ENCODE assay signal across 7 cellular contexts in the genomic region with DNA sequence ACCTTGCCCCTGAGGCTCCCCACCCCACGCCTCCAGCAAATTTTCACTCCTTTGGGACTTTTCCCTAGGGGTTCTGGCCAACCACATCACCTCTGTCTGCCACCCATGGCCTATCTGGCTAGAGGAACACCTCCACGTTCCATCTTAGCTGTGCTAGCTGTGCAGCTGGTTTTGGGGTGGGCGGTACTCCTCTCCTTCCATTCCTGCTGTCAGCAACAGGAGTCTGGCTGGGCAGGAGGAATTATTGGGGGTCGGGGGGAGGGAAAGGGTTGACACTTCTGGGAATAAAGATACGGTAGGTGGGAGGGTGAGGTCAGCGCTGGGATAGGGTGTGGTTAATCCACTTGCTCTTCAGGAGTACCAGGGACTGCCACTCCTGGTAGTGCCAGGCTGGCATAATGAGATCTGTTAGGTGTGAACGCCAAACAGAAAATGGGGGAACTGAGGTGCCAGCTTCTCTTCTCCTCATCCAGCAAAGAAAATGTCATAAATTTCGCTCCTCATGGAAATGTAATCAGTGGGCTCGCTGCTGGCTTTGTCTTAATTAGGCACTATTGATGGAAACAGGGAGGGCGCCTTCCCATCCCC. TPM values are rescaled to one million over a fixed set of nuclear protein-coding genes. Genes with fewer than 3 reads are reported as not detected.
DNase-seq lines count a peak whose midpoint lies in the region; ATAC-seq and TF ChIP-seq lines count a peak whose summit lies in the region.

No MANE protein-coding gene starts in this region.

- H3K9ac ChIP-seq in HUES64 (ENCODE audit: low read depth, low read length): no peak overlapping the region
- H3K9ac ChIP-seq in iPS-15b (ENCODE audit: low read depth, low read length): no peak overlapping the region

- H3K4me1 Mint-ChIP-seq in activated CD8-positive, alpha-beta T cell treated with anti-CD3 and anti-CD28 coated beads for 36 hours (ENCODE audit: low read depth): peaks cover 9% of the 10 kb centered on the region

- no peak overlapping the region for H3K27ac Mint-ChIP-seq in activated CD8-positive, alpha-beta T cell treated with anti-CD3 and anti-CD28 coated beads for 36 hours

- 33% methylated on average over 10 of the region's 10 CpGs for WGBS in HUES64
- WGBS in spleen, 5 donors: 18 to 34% (median 26%) methylated on average over 10 of the region's 10 CpGs

- H3K27me3 ChIP-seq in HUES64 (ENCODE audit: insufficient read depth, low read length) (peaks cover 22% of the 10 kb centered on the region), iPS-15b (ENCODE audit: control insufficient read depth, insufficient read depth, low read length) (peaks cover 39% of the 10 kb centered on the region), spleen (replicated peaks in 1 of 7) (peaks cover 5 to 98% (median 48%) of the 10 kb centered on the region in 7 donors)

- ATAC-seq in activated CD8-positive, alpha-beta T cell treated with anti-CD3 and anti-CD28 coated beads for 36 hours: no peak
- ATAC-seq in GM19351 (IDR thresholded peaks at IDR 0.05; ENCODE audit: unreplicated experiment) (no peak), GM18861 (IDR thresholded peaks at IDR 0.05; ENCODE audit: unreplicated experiment) (no peak)

- H3K27ac ChIP-seq in HUES64 (ENCODE audit: low read depth, low read length): no peak overlapping the region
- peak overlapping the region in 1 of 8 donors; percentile 21 for H3K27ac ChIP-seq in spleen

- intact Hi-C loops in activated CD8-positive, alpha-beta T cell treated with anti-CD3 and anti-CD28 coated beads for 36 hours (cut with micrococcal nuclease): no loop called here
- intact Hi-C loops in spleen (cut with DNase I; ENCODE audit: low total_unique reads): no loop called here

- H3K4me3 ChIP-seq in HUES64 (ENCODE audit: low read length) (peak overlapping the region; percentile 85), iPS-15b (ENCODE audit: low read depth, low read length) (peak overlapping the region; percentile 68), spleen (peak overlapping the region in 5 of 8 donors; percentile 40 to 71 (median 45))

- peaks cover 17% of the 10 kb centered on the region for H3K4me1 ChIP-seq in HUES64 (ENCODE audit: insufficient read depth, low read length)
- H3K4me1 ChIP-seq in iPS-15b (ENCODE audit: control insufficient read depth, insufficient read depth, low read length): peaks cover 16% of the 10 kb centered on the region
- H3K4me1 ChIP-seq in spleen: peaks cover 9 to 25% (median 21%) of the 10 kb centered on the region in 6 donors

- H3K36me3 ChIP-seq in HUES64 (ENCODE audit: insufficient read depth, low read length) (no peaks in the 10 kb centered on the region), iPS-15b (ENCODE audit: control insufficient read depth, insufficient read depth, low read length) (no peaks in the 10 kb centered on the region), spleen (no peaks in the 10 kb centered on the region)

- H3K9me3 Mint-ChIP-seq in activated CD8-positive, alpha-beta T cell treated with anti-CD3 and anti-CD28 coated beads for 36 hours: no peaks in the 10 kb centered on the region

- no peaks in the 10 kb centered on the region for H3K36me3 Mint-ChIP-seq in activated CD8-positive, alpha-beta T cell treated with anti-CD3 and anti-CD28 coated beads for 36 hours (ENCODE audit: low read depth)

- DNase-seq in activated CD8-positive, alpha-beta T cell treated with anti-CD3 and anti-CD28 coated beads for 36 hours: no peak
- DNase-seq in spleen: no peak
- no peak for DNase-seq in GM10248 (ENCODE audit: extremely low spot score)

- H3K4me3 Mint-ChIP-seq in activated CD8-positive, alpha-beta T cell treated with anti-CD3 and anti-CD28 coated beads for 36 hours: peak overlapping the region; percentile 68

- no peak for TF ChIP-seq POLR2A in spleen (IDR thresholded peaks at IDR 0.05)

- no peaks in the 10 kb centered on the region for H3K9me3 ChIP-seq in HUES64 (ENCODE audit: insufficient read depth, low read depth, low read length)
- no peaks in the 10 kb centered on the region for H3K9me3 ChIP-seq in iPS-15b (ENCODE audit: control insufficient read depth, insufficient read depth, low read length)
- no peaks in the 10 kb centered on the region for H3K9me3 ChIP-seq in spleen

- POLR2A ChIA-PET in activated CD8-positive, alpha-beta T cell treated with anti-CD3 and anti-CD28 coated beads for 36 hours (lab: Charles Lee): no interaction called here
- POLR2A ChIA-PET in GM10248 (lab: Yijun Ruan, JAX): no interaction called here

- TF ChIP-seq CTCF in activated CD8-positive, alpha-beta T cell treated with anti-CD3 and anti-CD28 coated beads for 36 hours (IDR thresholded peaks at IDR 0.05): no peak
- TF ChIP-seq CTCF in spleen (IDR thresholded peaks at IDR 0.05 in 8 of 11, conservative IDR thresholded peaks at IDR 0.05 in 3 of 11): no peak
- TF ChIP-seq CTCF in GM10248 (IDR thresholded peaks at IDR 0.05; ENCODE audit: control extremely low read depth, extremely low read depth, low read depth, missing control alignments): no peak

- peaks cover 60% of the 10 kb centered on the region for H3K27me3 Mint-ChIP-seq in activated CD8-positive, alpha-beta T cell treated with anti-CD3 and anti-CD28 coated beads for 36 hours

- CTCF ChIA-PET in activated CD8-positive, alpha-beta T cell treated with anti-CD3 and anti-CD28 coated beads for 36 hours (lab: Charles Lee): interaction anchor here (0.8 to 1.4 kb wide), 4 partner anchors 10 to 435 kb away, joined by 3 to 4 read pairs (median 3); a partner anchor contains a TSS
- CTCF ChIA-PET in GM10248 (lab: Yijun Ruan, JAX): interaction anchor here (0.7 to 1.6 kb wide), 3 partner anchors 10 to 329 kb away, joined by 3 read pairs; no protein-coding TSS in a partner anchor

RNA-seq across cellular contexts. Expression of a gene that starts 1.2 kb away (rescaled TPM):
- 0.10 TPM for polyA plus RNA-seq in HUES64 (2013, experiment 1 of 2)
- polyA plus RNA-seq in HUES64 (2013, experiment 2 of 2): 0.32 TPM
- total RNA-seq in activated CD8-positive, alpha-beta T cell treated with anti-CD3 and anti-CD28 coated beads for 36 hours: not detected
- total RNA-seq in spleen: 1 to 10 TPM in 1 of 7 donors, under 1 TPM in 5, not detected in 1; 0.13 to 1.1 (median 0.23) TPM
- under 1 TPM; 0.02 to 0.03 (median 0.02) TPM for polyA plus RNA-seq in spleen

RNA-seq across cellular contexts. Expression of a gene that starts 11.4 kb away (rescaled TPM):
- 14.7 TPM for polyA plus RNA-seq in HUES64 (2013, experiment 1 of 2)
- polyA plus RNA-seq in HUES64 (2013, experiment 2 of 2): 24.0 TPM
- total RNA-seq in activated CD8-positive, alpha-beta T cell treated with anti-CD3 and anti-CD28 coated beads for 36 hours: not detected
- total RNA-seq in spleen: under 1 TPM in 6 of 7 donors, not detected in 1; 0.17 to 0.60 (median 0.29) TPM
- polyA plus RNA-seq in spleen: under 1 TPM; 0.04 to 0.11 (median 0.06) TPM

RNA-seq across cellular contexts. Expression of a gene that starts 28.1 kb away (rescaled TPM):
- 26.4 TPM for polyA plus RNA-seq in HUES64 (2013, experiment 1 of 2)
- 23.1 TPM for polyA plus RNA-seq in HUES64 (2013, experiment 2 of 2)
- total RNA-seq in activated CD8-positive, alpha-beta T cell treated with anti-CD3 and anti-CD28 coated beads for 36 hours: 10 to 100 TPM; 27.5 to 28.6 TPM
- 10 to 100 TPM in 1 of 7 donors, 1 to 10 TPM in 6; 8.5 to 10.6 (median 9.5) TPM for total RNA-seq in spleen
- 10 to 100 TPM; 13.3 to 21.8 (median 16.4) TPM for polyA plus RNA-seq in spleen

RNA-seq across cellular contexts. Expression of a gene that starts 29.1 kb away (rescaled TPM):
- polyA plus RNA-seq in HUES64 (2013, experiment 1 of 2): 135 TPM
- 133 TPM for polyA plus RNA-seq in HUES64 (2013, experiment 2 of 2)
- 100 to 1,000 TPM; 129 to 138 TPM for total RNA-seq in activated CD8-positive, alpha-beta T cell treated with anti-CD3 and anti-CD28 coated beads for 36 hours
- 10 to 100 TPM; 37.0 to 83.9 (median 58.5) TPM for total RNA-seq in spleen
- polyA plus RNA-seq in spleen: 10 to 100 TPM; 33.6 to 48.1 (median 40.1) TPM
